9 cellular contexts compared by ENCODE assay signal in genomic region chr5:38809388-38810359, GRCh38. TPM values are rescaled to one million over a fixed set of nuclear protein-coding genes. Genes with fewer than 3 reads are reported as not detected.
DNase-seq lines count a peak whose midpoint lies in the region; FAIRE-seq and TF ChIP-seq lines count a peak whose summit lies in the region.
"Had no signal": no experiment of that assay in that cellular context is flagged by ENCODE, and none has a peak within 500 bp of the region (broad histone marks: within the 10 kb centered on the region; RNA-seq: fewer than 3 reads in every experiment).

No MANE protein-coding gene starts in this region.

- peak overlapping the region; percentile 34 for H2AFZ ChIP-seq in H9 (ENCODE audit: low read length)

- no peak overlapping the region for H3K4me3 ChIP-seq in kidney epithelial cell (ENCODE audit: low read depth, low read length)

- H4K8ac ChIP-seq in H9 (replicated peaks; ENCODE audit: insufficient read length, low read depth, low read length): no peak overlapping the region

- H3K23me2 ChIP-seq in H9 (ENCODE audit: insufficient read length, low read depth, low read length, poor library complexity, severe bottlenecking): no peaks in the 10 kb centered on the region

- H3K4me2 ChIP-seq in H9 (ENCODE audit: insufficient read depth, insufficient read length, low read length): no peak overlapping the region

- H3K36me3 Mint-ChIP-seq in H9 (ENCODE audit: insufficient read depth in 1 of 3, low read depth in 3 of 3): no peaks in the 10 kb centered on the region

- no peaks in the 10 kb centered on the region for H3K36me3 ChIP-seq in kidney epithelial cell (ENCODE audit: control insufficient read depth, insufficient read depth, low read length)

- H3K27ac ChIP-seq in H9 (ENCODE audit: insufficient read length, low read depth, low read length): no peak overlapping the region
- no peak overlapping the region for H3K27ac ChIP-seq in caudate nucleus (ENCODE audit: low read depth, low read length)

- peak; percentile 58 for DNase-seq in D721Med (ENCODE audit: insufficient read length, low spot score)
- peak; percentile 88 for DNase-seq in H9
- DNase-seq in NCI-H2029 treated with DMSO at 0.1 percent for 48 hours (lab: John Stamatoyannopoulos, UW): peak; percentile 74
- peak; percentile 3 for DNase-seq in T-helper 22 cell (ENCODE audit: low read depth)
- DNase-seq in caudate nucleus (lab: John Stamatoyannopoulos, UW): peak in 59 of 61 donors; percentile 8 to 88 (median 60)
- peak; percentile 35 for DNase-seq in kidney epithelial cell (ENCODE audit: low read depth)
- DNase-seq in stimulated activated CD4-positive, alpha-beta T cell treated with anti-CD3 and anti-CD28 coated beads, Interleukin-1b, Interleukin-23, amount 100 ng/mL, for 4 hours (ENCODE audit: low read depth in 2 of 2): peak; percentile 2 to 28
- DNase-seq in OCI-M2 (lab: John Stamatoyannopoulos, UW; ENCODE audit: unreplicated experiment): no peak

- H3K14ac ChIP-seq in H9 (ENCODE audit: insufficient read depth, low read length): no peak overlapping the region

- no peaks in the 10 kb centered on the region for H3K79me2 ChIP-seq in H9 (ENCODE audit: insufficient read depth, low read length)

- no peaks in the 10 kb centered on the region for H4K20me1 ChIP-seq in H9 (ENCODE audit: control insufficient read depth, insufficient read depth, insufficient read length)

- H3K56ac ChIP-seq in H9 (ENCODE audit: insufficient read length, low read depth, low read length): no peak overlapping the region

- FAIRE-seq in D721Med (lab: Jason Lieb, UNC): no peak

- peaks cover 0 to 3% of the 10 kb centered on the region in 2 experiments; a peak in 3 of 5 replicates for H3K9me3 Mint-ChIP-seq in H9

- H3K27me3 Mint-ChIP-seq in H9 (ENCODE audit: low read depth): peaks cover 8% of the 10 kb centered on the region; the same call in 1 of the 2 replicates

- H2BK120ac ChIP-seq in H9 (ENCODE audit: low read depth, low read length, poor library complexity, severe bottlenecking): no peak overlapping the region

- no peak overlapping the region for H3K4ac ChIP-seq in H9 (ENCODE audit: low read depth, low read length)

- no peak overlapping the region for H2AK5ac ChIP-seq in H9 (ENCODE audit: insufficient read length, low read length)

- peaks cover 4% of the 10 kb centered on the region in 2 experiments for H3K4me1 Mint-ChIP-seq in H9

- no peaks in the 10 kb centered on the region for H3K9me3 ChIP-seq in H9 (ENCODE audit: control insufficient read depth, low read depth, low read length)

- no peak overlapping the region for H4K91ac ChIP-seq in H9 (ENCODE audit: insufficient read length, low read depth, low read length)

- H3K27me3 ChIP-seq in H9 (ENCODE audit: insufficient read depth, low read length) (no peaks in the 10 kb centered on the region; the same call in 1 of the 2 replicates), kidney epithelial cell (ENCODE audit: control insufficient read depth, insufficient read depth, low read length) (no peaks in the 10 kb centered on the region)

- no peak overlapping the region for H4K5ac ChIP-seq in H9 (ENCODE audit: insufficient read length, low read depth, low read length)

- no CpG with 5 or more reads among the region's 14 CpGs for WGBS in H9 (ENCODE audit: extremely low coverage, insufficient read length, low lambda C conversion rate)

- 0 out of 2 replicates have a peak, but pooled peaks cover 2% of the 10 kb centered on the region for H3K4me1 ChIP-seq in H9 (ENCODE audit: insufficient read depth, low read length)

- H2BK20ac ChIP-seq in H9 (ENCODE audit: low read depth, low read length, poor library complexity, severe bottlenecking): no peak overlapping the region

- no peak overlapping the region for H2BK5ac ChIP-seq in H9 (ENCODE audit: insufficient read length, low read length)

- H3K4me3 Mint-ChIP-seq in H9: no peak overlapping the region

- H3T11ph ChIP-seq in H9 (ENCODE audit: low read length): no peak overlapping the region

- H3K79me1 ChIP-seq in H9 (ENCODE audit: insufficient read depth, low read depth, low read length, poor library complexity, severe bottlenecking): no peaks in the 10 kb centered on the region

- H3K23ac ChIP-seq in H9 (ENCODE audit: insufficient read length, low read depth, low read length): no peak overlapping the region

- H2BK15ac ChIP-seq in H9 (ENCODE audit: low read depth, low read length): no peak overlapping the region

- H3K9ac ChIP-seq in H9 (ENCODE audit: extremely low read depth, insufficient read length, low read length): no peak overlapping the region

- no peak overlapping the region for H3K27ac Mint-ChIP-seq in H9

- H3K18ac ChIP-seq in H9 (ENCODE audit: insufficient read length, low read depth, low read length): no peak overlapping the region

- TF ChIP-seq CTCF in D721Med (IDR thresholded peaks at IDR 0.05; ENCODE audit: insufficient read depth, missing control alignments): peak; percentile 90
- TF ChIP-seq CTCF in H9 (conservative IDR thresholded peaks at IDR 0.05): peak; percentile 91
- TF ChIP-seq CTCF in kidney epithelial cell (IDR thresholded peaks at IDR 0.05; ENCODE audit: insufficient read depth, low read length, poor library complexity, severe bottlenecking): peak; percentile 88

- no peak overlapping the region for H2BK12ac ChIP-seq in H9 (ENCODE audit: insufficient read length, low read depth, low read length)

RNA-seq across cellular contexts. Expression of gene OSMR, which starts 36.1 kb away (rescaled TPM):
- total RNA-seq in H9 (2021) (1.5 and 1.6 TPM in 2 replicates), kidney epithelial cell (46.7 and 47.0 TPM in 2 replicates)
- total RNA-seq: T-helper 2 cell treated with Interferon-gamma antibody and Interleukin-4, amounts not matched to agents 100 ng/mL and 5 ng/mL, for 36 hours had no signal

Comparison
In these comparisons a context has a peak if more than half of its experiments do, and no peak if none do; other contexts are left out.
1. RNA of gene OSMR, which starts 36.1 kb away (total RNA-seq): 46.7 to 47.0 TPM in kidney epithelial cell; 1.5 to 1.6 TPM in H9; every median in the first group is over 10 times any median in the second.
2. Peak in every context shown above with its lines, with median percentiles within 50 percentile points of each other: CTCF ChIP-seq.